In genomic region chr3:134040066-134040465, GRCh38 we compare ENCODE assay signal across 19 cellular contexts.
"Had no signal": no experiment of that assay in that cellular context is flagged by ENCODE, and none has a peak within 500 bp of the region (broad histone marks: within the 10 kb centered on the region; RNA-seq: fewer than 3 reads in every experiment).

No MANE protein-coding gene starts in this region.

- H3K4me1 ChIP-seq: parathyroid adenoma, psoas muscle, testis, tibial nerve had no signal

- H3K27ac ChIP-seq: dorsolateral prefrontal cortex, heart left ventricle, parathyroid adenoma, psoas muscle, testis had no signal

- H3K4me3 ChIP-seq: dorsolateral prefrontal cortex, heart left ventricle, psoas muscle, testis, tibial nerve had no signal

- H3K9ac ChIP-seq: parathyroid adenoma had no signal

- H3K36me3 ChIP-seq: heart left ventricle, tibial nerve had no signal

- H3K9me3 ChIP-seq: testis had no signal

- DNase-seq: cortex of kidney; dorsolateral prefrontal cortex; effector CD8-positive, alpha-beta T cell; foreskin melanocyte; hypothalamus; kidney glomerular epithelial cell; midbrain; naive B cell; occipital lobe; psoas muscle; retina; stimulated activated CD4-positive, alpha-beta T cell treated with anti-CD3 and anti-CD28 coated beads, Interleukin-2, amount 100 ng/mL, for 24 hours; stimulated activated CD4-positive, alpha-beta T cell treated with anti-CD3 and anti-CD28 coated beads, Interleukin-4, amount 100 ng/mL, for 4 hours; stimulated activated naive B cell treated with anti-CD40 and anti-IgM and Interleukin-4, amounts not matched to agents 10 μg/mL and 1 μg/mL and 100 μg/mL, for 72 hours; stimulated activated naive CD8-positive, alpha-beta T cell treated with anti-CD3 and anti-CD28 coated beads, Interleukin-15, amount 100 ng/mL, for 72 hours; testis had no signal

- H3K27me3 ChIP-seq: heart left ventricle, testis, tibial nerve had no signal
